ENCODE assay signal across 1 cellular context in the genomic region with DNA sequence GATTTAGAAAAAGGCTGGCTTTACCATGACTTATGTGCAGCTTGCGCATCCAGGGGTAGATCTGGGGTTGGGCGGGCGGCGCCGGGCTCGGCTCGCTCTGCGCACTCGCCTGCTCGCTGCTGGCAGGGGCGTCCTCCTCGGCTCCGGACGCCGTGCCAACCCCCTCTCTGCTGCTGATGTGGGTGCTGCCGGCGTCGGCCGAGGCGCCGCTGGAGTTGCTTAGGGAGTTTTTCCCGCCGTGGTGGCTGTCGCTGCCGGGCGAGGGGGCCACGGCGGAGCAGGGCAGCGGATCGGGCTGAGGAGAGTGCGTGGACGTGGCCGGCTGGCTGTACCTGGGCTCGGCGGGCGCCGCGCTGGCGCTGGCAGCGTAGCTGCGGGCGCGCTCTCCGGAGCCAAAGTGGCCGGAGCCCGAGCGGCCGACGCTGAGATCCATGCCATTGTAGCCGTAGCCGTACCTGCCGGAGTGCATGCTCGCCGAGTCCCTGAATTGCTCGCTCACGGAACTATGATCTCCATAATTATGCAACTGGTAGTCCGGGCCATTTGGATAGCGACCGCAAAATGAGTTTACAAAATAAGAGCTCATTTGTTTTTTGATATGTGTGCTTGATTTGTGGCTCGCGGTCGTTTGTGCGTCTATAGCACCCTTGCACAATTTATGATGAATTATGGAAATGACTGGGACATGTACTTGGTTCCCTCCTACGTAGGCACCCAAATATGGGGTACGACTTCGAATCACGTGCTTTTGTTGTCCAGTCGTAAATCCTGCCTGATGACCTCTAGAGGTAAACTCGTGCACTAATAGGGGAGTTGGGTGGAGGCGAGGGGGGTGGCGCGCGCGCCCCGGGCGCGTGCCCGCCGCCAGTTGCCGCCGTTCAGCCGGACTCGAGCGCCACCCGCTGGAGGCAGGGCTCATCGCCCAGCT.
TF ChIP-seq lines count a peak whose summit lies in the region.

Gene HOXA5 (minus strand): TSS at position 660 of the 928 bp plus-strand sequence. CDS start 74 bp downstream, at position 586.

TF ChIP-seq in HepG2, 621 proteins besides CTCF, POLR2A, EP300 and RAD21 (continued from another document and continues in another):
- TF ChIP-seq, protein P1, sequence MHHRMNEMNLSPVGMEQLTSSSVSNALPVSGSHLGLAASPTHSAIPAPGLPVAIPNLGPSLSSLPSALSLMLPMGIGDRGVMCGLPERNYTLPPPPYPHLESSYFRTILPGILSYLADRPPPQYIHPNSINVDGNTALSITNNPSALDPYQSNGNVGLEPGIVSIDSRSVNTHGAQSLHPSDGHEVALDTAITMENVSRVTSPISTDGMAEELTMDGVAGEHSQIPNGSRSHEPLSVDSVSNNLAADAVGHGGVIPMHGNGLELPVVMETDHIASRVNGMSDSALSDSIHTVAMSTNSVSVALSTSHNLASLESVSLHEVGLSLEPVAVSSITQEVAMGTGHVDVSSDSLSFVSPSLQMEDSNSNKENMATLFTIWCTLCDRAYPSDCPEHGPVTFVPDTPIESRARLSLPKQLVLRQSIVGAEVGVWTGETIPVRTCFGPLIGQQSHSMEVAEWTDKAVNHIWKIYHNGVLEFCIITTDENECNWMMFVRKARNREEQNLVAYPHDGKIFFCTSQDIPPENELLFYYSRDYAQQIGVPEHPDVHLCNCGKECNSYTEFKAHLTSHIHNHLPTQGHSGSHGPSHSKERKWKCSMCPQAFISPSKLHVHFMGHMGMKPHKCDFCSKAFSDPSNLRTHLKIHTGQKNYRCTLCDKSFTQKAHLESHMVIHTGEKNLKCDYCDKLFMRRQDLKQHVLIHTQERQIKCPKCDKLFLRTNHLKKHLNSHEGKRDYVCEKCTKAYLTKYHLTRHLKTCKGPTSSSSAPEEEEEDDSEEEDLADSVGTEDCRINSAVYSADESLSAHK (CRISPR knock-in tag; IDR thresholded peaks at IDR 0.05; ENCODE audit: borderline replicate concordance) = no peak
- TF ChIP-seq SRSF1 (optimal IDR thresholded peaks at IDR 0.05; ENCODE audit: low read depth, low read length) = no peak
- TF ChIP-seq ZNF547 (CRISPR knock-in tag; IDR thresholded peaks at IDR 0.05) = 0 out of 2 replicates have a peak, but pooled peaks have one; percentile 14
- TF ChIP-seq, protein P2, sequence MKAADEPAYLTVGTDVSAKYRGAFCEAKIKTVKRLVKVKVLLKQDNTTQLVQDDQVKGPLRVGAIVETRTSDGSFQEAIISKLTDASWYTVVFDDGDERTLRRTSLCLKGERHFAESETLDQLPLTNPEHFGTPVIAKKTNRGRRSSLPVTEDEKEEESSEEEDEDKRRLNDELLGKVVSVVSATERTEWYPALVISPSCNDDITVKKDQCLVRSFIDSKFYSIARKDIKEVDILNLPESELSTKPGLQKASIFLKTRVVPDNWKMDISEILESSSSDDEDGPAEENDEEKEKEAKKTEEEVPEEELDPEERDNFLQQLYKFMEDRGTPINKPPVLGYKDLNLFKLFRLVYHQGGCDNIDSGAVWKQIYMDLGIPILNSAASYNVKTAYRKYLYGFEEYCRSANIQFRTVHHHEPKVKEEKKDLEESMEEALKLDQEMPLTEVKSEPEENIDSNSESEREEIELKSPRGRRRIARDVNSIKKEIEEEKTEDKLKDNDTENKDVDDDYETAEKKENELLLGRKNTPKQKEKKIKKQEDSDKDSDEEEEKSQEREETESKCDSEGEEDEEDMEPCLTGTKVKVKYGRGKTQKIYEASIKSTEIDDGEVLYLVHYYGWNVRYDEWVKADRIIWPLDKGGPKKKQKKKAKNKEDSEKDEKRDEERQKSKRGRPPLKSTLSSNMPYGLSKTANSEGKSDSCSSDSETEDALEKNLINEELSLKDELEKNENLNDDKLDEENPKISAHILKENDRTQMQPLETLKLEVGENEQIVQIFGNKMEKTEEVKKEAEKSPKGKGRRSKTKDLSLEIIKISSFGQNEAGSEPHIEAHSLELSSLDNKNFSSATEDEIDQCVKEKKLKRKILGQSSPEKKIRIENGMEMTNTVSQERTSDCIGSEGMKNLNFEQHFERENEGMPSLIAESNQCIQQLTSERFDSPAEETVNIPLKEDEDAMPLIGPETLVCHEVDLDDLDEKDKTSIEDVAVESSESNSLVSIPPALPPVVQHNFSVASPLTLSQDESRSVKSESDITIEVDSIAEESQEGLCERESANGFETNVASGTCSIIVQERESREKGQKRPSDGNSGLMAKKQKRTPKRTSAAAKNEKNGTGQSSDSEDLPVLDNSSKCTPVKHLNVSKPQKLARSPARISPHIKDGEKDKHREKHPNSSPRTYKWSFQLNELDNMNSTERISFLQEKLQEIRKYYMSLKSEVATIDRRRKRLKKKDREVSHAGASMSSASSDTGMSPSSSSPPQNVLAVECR (CRISPR knock-in tag; IDR thresholded peaks at IDR 0.05; ENCODE audit: borderline replicate concordance) = peak; percentile 52; the same call in 1 of the 2 replicates
- TF ChIP-seq SRF (IDR thresholded peaks at IDR 0.05; ENCODE audit: low read depth, low read length) = peak; percentile 98
- TF ChIP-seq ZNF788 (CRISPR knock-in tag; IDR thresholded peaks at IDR 0.05; ENCODE audit: borderline replicate concordance) = peak; percentile 26; the same call in 1 of the 2 replicates
- TF ChIP-seq, protein P3, sequence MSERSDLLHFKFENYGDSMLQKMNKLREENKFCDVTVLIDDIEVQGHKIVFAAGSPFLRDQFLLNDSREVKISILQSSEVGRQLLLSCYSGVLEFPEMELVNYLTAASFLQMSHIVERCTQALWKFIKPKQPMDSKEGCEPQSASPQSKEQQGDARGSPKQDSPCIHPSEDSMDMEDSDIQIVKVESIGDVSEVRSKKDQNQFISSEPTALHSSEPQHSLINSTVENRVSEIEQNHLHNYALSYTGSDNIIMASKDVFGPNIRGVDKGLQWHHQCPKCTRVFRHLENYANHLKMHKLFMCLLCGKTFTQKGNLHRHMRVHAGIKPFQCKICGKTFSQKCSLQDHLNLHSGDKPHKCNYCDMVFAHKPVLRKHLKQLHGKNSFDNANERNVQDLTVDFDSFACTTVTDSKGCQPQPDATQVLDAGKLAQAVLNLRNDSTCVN (CRISPR knock-in tag; IDR thresholded peaks at IDR 0.05; ENCODE audit: borderline replicate concordance) = no peak
- TF ChIP-seq ZNF431 (CRISPR knock-in tag; IDR thresholded peaks at IDR 0.05; ENCODE audit: borderline replicate concordance, low read depth) = no peak
- TF ChIP-seq ZC3H13 (CRISPR knock-in tag; IDR thresholded peaks at IDR 0.05) = peak; percentile 63
- TF ChIP-seq NKX3-1 (CRISPR knock-in tag; IDR thresholded peaks at IDR 0.05) = no peak
- TF ChIP-seq, protein P4, sequence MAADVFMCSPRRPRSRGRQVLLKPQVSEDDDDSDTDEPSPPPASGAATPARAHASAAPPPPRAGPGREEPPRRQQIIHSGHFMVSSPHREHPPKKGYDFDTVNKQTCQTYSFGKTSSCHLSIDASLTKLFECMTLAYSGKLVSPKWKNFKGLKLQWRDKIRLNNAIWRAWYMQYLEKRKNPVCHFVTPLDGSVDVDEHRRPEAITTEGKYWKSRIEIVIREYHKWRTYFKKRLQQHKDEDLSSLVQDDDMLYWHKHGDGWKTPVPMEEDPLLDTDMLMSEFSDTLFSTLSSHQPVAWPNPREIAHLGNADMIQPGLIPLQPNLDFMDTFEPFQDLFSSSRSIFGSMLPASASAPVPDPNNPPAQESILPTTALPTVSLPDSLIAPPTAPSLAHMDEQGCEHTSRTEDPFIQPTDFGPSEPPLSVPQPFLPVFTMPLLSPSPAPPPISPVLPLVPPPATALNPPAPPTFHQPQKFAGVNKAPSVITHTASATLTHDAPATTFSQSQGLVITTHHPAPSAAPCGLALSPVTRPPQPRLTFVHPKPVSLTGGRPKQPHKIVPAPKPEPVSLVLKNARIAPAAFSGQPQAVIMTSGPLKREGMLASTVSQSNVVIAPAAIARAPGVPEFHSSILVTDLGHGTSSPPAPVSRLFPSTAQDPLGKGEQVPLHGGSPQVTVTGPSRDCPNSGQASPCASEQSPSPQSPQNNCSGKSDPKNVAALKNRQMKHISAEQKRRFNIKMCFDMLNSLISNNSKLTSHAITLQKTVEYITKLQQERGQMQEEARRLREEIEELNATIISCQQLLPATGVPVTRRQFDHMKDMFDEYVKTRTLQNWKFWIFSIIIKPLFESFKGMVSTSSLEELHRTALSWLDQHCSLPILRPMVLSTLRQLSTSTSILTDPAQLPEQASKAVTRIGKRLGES (CRISPR knock-in tag; IDR thresholded peaks at IDR 0.05; ENCODE audit: borderline replicate concordance) = no peak
- TF ChIP-seq, protein P5, sequence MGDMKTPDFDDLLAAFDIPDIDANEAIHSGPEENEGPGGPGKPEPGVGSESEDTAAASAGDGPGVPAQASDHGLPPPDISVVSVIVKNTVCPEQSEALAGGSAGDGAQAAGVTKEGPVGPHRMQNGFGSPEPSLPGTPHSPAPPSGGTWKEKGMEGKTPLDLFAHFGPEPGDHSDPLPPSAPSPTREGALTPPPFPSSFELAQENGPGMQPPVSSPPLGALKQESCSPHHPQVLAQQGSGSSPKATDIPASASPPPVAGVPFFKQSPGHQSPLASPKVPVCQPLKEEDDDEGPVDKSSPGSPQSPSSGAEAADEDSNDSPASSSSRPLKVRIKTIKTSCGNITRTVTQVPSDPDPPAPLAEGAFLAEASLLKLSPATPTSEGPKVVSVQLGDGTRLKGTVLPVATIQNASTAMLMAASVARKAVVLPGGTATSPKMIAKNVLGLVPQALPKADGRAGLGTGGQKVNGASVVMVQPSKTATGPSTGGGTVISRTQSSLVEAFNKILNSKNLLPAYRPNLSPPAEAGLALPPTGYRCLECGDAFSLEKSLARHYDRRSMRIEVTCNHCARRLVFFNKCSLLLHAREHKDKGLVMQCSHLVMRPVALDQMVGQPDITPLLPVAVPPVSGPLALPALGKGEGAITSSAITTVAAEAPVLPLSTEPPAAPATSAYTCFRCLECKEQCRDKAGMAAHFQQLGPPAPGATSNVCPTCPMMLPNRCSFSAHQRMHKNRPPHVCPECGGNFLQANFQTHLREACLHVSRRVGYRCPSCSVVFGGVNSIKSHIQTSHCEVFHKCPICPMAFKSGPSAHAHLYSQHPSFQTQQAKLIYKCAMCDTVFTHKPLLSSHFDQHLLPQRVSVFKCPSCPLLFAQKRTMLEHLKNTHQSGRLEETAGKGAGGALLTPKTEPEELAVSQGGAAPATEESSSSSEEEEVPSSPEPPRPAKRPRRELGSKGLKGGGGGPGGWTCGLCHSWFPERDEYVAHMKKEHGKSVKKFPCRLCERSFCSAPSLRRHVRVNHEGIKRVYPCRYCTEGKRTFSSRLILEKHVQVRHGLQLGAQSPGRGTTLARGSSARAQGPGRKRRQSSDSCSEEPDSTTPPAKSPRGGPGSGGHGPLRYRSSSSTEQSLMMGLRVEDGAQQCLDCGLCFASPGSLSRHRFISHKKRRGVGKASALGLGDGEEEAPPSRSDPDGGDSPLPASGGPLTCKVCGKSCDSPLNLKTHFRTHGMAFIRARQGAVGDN (CRISPR knock-in tag; IDR thresholded peaks at IDR 0.05) = peak; percentile 64
- no peak for TF ChIP-seq ZNF383 (CRISPR knock-in tag; IDR thresholded peaks at IDR 0.05; ENCODE audit: borderline replicate concordance)
- TF ChIP-seq AGO2 (optimal IDR thresholded peaks at IDR 0.05; ENCODE audit: low read depth, low read length) = peak; percentile 72
- no peak for TF ChIP-seq KDM3A (CRISPR knock-in tag; IDR thresholded peaks at IDR 0.05; ENCODE audit: low read depth)
- TF ChIP-seq KDM5B (CRISPR knock-in tag; IDR thresholded peaks at IDR 0.05; ENCODE audit: borderline replicate concordance) = peak; percentile 34; the same call in 1 of the 2 replicates
- no peak for TF ChIP-seq CENPX (CRISPR knock-in tag; IDR thresholded peaks at IDR 0.05)
- TF ChIP-seq, protein P6, sequence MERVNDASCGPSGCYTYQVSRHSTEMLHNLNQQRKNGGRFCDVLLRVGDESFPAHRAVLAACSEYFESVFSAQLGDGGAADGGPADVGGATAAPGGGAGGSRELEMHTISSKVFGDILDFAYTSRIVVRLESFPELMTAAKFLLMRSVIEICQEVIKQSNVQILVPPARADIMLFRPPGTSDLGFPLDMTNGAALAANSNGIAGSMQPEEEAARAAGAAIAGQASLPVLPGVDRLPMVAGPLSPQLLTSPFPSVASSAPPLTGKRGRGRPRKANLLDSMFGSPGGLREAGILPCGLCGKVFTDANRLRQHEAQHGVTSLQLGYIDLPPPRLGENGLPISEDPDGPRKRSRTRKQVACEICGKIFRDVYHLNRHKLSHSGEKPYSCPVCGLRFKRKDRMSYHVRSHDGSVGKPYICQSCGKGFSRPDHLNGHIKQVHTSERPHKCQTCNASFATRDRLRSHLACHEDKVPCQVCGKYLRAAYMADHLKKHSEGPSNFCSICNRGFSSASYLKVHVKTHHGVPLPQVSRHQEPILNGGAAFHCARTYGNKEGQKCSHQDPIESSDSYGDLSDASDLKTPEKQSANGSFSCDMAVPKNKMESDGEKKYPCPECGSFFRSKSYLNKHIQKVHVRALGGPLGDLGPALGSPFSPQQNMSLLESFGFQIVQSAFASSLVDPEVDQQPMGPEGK (CRISPR knock-in tag; IDR thresholded peaks at IDR 0.05) = peak; percentile 5; the same call in 1 of the 2 replicates
- TF ChIP-seq NR2C2 (CRISPR knock-in tag; IDR thresholded peaks at IDR 0.05; ENCODE audit: borderline replicate concordance) = peak; percentile 60; the same call in 1 of the 2 replicates
- peak; percentile 34; the same call in 1 of the 2 replicates for TF ChIP-seq POLR2AphosphoS5 (IDR thresholded peaks at IDR 0.05; ENCODE audit: low read depth, low read length)
- TF ChIP-seq MZF1 (CRISPR knock-in tag; IDR thresholded peaks at IDR 0.05; ENCODE audit: borderline replicate concordance) = no peak
- no peak for TF ChIP-seq ZFP41 (CRISPR knock-in tag; IDR thresholded peaks at IDR 0.05; ENCODE audit: borderline replicate concordance)
- TF ChIP-seq ATAD3A (CRISPR knock-in tag; IDR thresholded peaks at IDR 0.05) = no peak
- TF ChIP-seq ZNF12 (CRISPR knock-in tag; IDR thresholded peaks at IDR 0.05) = no peak
- no peak for TF ChIP-seq ZNF766 (CRISPR knock-in tag; IDR thresholded peaks at IDR 0.05; ENCODE audit: borderline replicate concordance)
- TF ChIP-seq, protein P7, sequence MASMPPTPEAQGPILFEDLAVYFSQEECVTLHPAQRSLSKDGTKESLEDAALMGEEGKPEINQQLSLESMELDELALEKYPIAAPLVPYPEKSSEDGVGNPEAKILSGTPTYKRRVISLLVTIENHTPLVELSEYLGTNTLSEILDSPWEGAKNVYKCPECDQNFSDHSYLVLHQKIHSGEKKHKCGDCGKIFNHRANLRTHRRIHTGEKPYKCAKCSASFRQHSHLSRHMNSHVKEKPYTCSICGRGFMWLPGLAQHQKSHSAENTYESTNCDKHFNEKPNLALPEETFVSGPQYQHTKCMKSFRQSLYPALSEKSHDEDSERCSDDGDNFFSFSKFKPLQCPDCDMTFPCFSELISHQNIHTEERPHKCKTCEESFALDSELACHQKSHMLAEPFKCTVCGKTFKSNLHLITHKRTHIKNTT (CRISPR knock-in tag; IDR thresholded peaks at IDR 0.05) = no peak
- TF ChIP-seq, protein P8, sequence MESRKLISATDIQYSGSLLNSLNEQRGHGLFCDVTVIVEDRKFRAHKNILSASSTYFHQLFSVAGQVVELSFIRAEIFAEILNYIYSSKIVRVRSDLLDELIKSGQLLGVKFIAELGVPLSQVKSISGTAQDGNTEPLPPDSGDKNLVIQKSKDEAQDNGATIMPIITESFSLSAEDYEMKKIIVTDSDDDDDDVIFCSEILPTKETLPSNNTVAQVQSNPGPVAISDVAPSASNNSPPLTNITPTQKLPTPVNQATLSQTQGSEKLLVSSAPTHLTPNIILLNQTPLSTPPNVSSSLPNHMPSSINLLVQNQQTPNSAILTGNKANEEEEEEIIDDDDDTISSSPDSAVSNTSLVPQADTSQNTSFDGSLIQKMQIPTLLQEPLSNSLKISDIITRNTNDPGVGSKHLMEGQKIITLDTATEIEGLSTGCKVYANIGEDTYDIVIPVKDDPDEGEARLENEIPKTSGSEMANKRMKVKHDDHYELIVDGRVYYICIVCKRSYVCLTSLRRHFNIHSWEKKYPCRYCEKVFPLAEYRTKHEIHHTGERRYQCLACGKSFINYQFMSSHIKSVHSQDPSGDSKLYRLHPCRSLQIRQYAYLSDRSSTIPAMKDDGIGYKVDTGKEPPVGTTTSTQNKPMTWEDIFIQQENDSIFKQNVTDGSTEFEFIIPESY (CRISPR knock-in tag; IDR thresholded peaks at IDR 0.05) = peak; percentile 42; the same call in 1 of the 2 replicates
- TF ChIP-seq SNRNP70 (IDR thresholded peaks at IDR 0.05; ENCODE audit: low read depth, low read length) = no peak
- TF ChIP-seq MIXL1 (CRISPR knock-in tag; IDR thresholded peaks at IDR 0.05) = peak; percentile 17; the same call in 1 of the 2 replicates
